10 cellular contexts compared by ENCODE assay signal in the genomic region with DNA sequence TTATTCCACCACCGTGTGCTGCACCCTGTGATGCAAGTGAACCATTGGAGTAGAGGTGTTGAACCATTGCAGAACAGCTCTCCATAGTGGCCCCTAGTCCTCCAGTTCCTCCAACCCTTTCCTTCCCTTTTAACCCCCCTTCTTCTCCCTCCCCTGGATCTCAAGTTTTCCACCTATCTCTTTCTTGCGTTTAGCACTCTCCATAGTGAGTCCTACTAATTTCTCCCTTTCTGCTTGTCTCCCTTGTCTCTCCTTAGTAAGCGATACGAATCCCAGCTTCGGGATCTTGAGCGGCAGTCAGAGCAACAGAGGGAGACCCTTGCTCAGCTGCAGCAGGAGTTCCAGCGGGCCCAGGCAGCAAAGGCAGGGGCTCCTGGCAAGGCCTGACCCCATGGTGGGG. TPM values are rescaled to one million over a fixed set of nuclear protein-coding genes. Genes with fewer than 3 reads are reported as not detected.
A peak's percentile ranks its signal among the peaks of the same experiment; 100 is the strongest.
DNase-seq lines count a peak whose midpoint lies in the region; ATAC-seq, FAIRE-seq and TF ChIP-seq lines count a peak whose summit lies in the region.
"Had no signal": no experiment of that assay in that cellular context is flagged by ENCODE, and none has a peak within 500 bp of the region (broad histone marks: within the 10 kb centered on the region; RNA-seq: fewer than 3 reads in every experiment).

No MANE protein-coding gene starts in this region.

- peaks cover 23% of the 10 kb centered on the region; the same call in 1 of the 2 replicates for H3K79me2 ChIP-seq in KMS-11 (ENCODE audit: insufficient read depth, low read depth)

- POLR2A ChIA-PET in BJ (lab: Charles Lee) = no interaction called here

- H3K4me1 ChIP-seq in KMS-11 (ENCODE audit: low read depth, poor library complexity, severe bottlenecking) = peaks cover 18% of the 10 kb centered on the region

- H3K27me3 Mint-ChIP-seq in naive B cell = no peaks in the 10 kb centered on the region

- peaks cover 5 to 13% of the 10 kb centered on the region in 2 donors for H3K36me3 Mint-ChIP-seq in naive B cell

- H3K36me3 ChIP-seq in BJ (ENCODE audit: control insufficient read depth, insufficient read depth, low read length) (peaks cover 25% of the 10 kb centered on the region), KMS-11 (ENCODE audit: insufficient read depth) (no peaks in the 10 kb centered on the region; the same call in 1 of the 2 replicates), bronchial epithelial cell (ENCODE audit: control insufficient read depth, insufficient read depth, low read length) (peaks cover 28% of the 10 kb centered on the region)

- no peaks in the 10 kb centered on the region for H3K9me3 Mint-ChIP-seq in naive B cell

- H2AFZ ChIP-seq in KMS-11 (ENCODE audit: low read depth) = no peak overlapping the region

- H3K9ac ChIP-seq in KMS-11 = no peak overlapping the region; the same call in 1 of the 2 replicates

- peaks cover 40 to 64% (median 56%) of the 10 kb centered on the region in 3 donors for H3K4me1 Mint-ChIP-seq in naive B cell

- no peaks in the 10 kb centered on the region for H4K20me1 ChIP-seq in KMS-11 (ENCODE audit: insufficient read depth)

- peak overlapping the region; percentile 96 for H3K4me2 ChIP-seq in KMS-11

- intact Hi-C loops in left colon (cut with DNase I, micrococcal nuclease) = no loop called here

- H3K27me3 ChIP-seq in BJ (ENCODE audit: control insufficient read depth, insufficient read depth, low read length) (no peaks in the 10 kb centered on the region), KMS-11 (ENCODE audit: insufficient read depth, low read depth) (no peaks in the 10 kb centered on the region), bronchial epithelial cell (ENCODE audit: control insufficient read depth, insufficient read depth, low read length) (no peaks in the 10 kb centered on the region)

- H3K4me3 ChIP-seq in BJ (ENCODE audit: low read depth, low read length) (peak overlapping the region; percentile 64), KMS-11 (IDR thresholded peaks at IDR 0.05; ENCODE audit: insufficient read depth, low read depth, low read length) (no peak overlapping the region), bronchial epithelial cell (ENCODE audit: low read depth, low read length) (peak overlapping the region; percentile 80)

- TF ChIP-seq CTCF in BJ (IDR thresholded peaks at IDR 0.05; ENCODE audit: insufficient read depth, low read depth, low read length) (no peak), KMS-11 (conservative IDR thresholded peaks at IDR 0.05; ENCODE audit: low read depth, low read length) (no peak), bronchial epithelial cell (IDR thresholded peaks at IDR 0.05; ENCODE audit: insufficient read depth, low read length, severe bottlenecking) (no peak)

- FAIRE-seq in bronchial epithelial cell (lab: Jason Lieb, UNC) = no peak
- FAIRE-seq: GM12891 had no signal

- ATAC-seq in naive B cell (ENCODE audit: low read depth in 2 of 2) (no peak), left colon (no peak), HG02571 (IDR thresholded peaks at IDR 0.05; ENCODE audit: unreplicated experiment) (no peak)

- H3K27ac Mint-ChIP-seq in naive B cell = peak overlapping the region in 2 of 6 donors; percentile 88 to 98

- peak overlapping the region; percentile 55 to 100 (median 98) for H3K4me3 Mint-ChIP-seq in naive B cell

- CTCF ChIA-PET in BJ (lab: Yijun Ruan, JAX) = interaction anchor here (0.6 to 4.0 kb wide), 3 partner anchors 8 to 13 kb away, joined by 3 to 21 read pairs (median 3); a partner anchor contains a TSS

- no peak overlapping the region for H3K27ac ChIP-seq in KMS-11

- DNase-seq in BJ (ENCODE audit: low read depth) (no peak), bronchial epithelial cell (ENCODE audit: low read depth) (no peak), naive B cell (no peak), left colon (no peak), NCI-H2196 treated with DMSO at 0.1 percent for 48 hours (lab: John Stamatoyannopoulos, UW; ENCODE audit: unreplicated experiment) (no peak), amygdala (lab: John Stamatoyannopoulos, UW) (no peak)
- DNase-seq: Right ventricle myocardium superior had no signal

RNA-seq across cellular contexts. Expression of a gene that starts 1.1 kb away (rescaled TPM):
- polyA plus RNA-seq in BJ (2011; rRNA removed) = 49.0 and 55.5 TPM in 2 replicates
- polyA minus RNA-seq in BJ (2011; rRNA and poly(A)+ RNA removed) = 7.4 and 10.3 TPM in 2 replicates
- total RNA-seq in bronchial epithelial cell = 61.7 and 64.5 TPM in 2 replicates
- 10 to 100 TPM; 29.4 to 47.8 (median 41.3) TPM for polyA plus RNA-seq in naive B cell (ENCODE audit: low read depth in 6 of 6)
- total RNA-seq in left colon = 10 to 100 TPM; 36.8 to 45.7 TPM

RNA-seq across cellular contexts. Expression of a gene that starts 1.4 kb away (rescaled TPM):
- polyA plus RNA-seq in BJ (2011; rRNA removed) (45.6 and 78.9 TPM in 2 replicates), naive B cell (ENCODE audit: low read depth in 6 of 6) (10 to 100 TPM; 50.5 to 78.0 (median 59.3) TPM)
- polyA minus RNA-seq in BJ (2011; rRNA and poly(A)+ RNA removed) = 50.6 and 91.6 TPM in 2 replicates
- total RNA-seq in bronchial epithelial cell (59.5 and 132 TPM in 2 replicates), left colon (10 to 100 TPM; 27.7 to 29.3 TPM)

RNA-seq across cellular contexts. Expression of a gene that starts 8.3 kb away (rescaled TPM):
- polyA plus RNA-seq in BJ (2011; rRNA removed) (24.2 and 35.2 TPM in 2 replicates), naive B cell (ENCODE audit: low read depth in 6 of 6) (10 to 100 TPM; 15.5 to 39.0 (median 17.2) TPM)
- polyA minus RNA-seq in BJ (2011; rRNA and poly(A)+ RNA removed) = 25.3 and 28.3 TPM in 2 replicates
- total RNA-seq in bronchial epithelial cell (22.6 and 27.7 TPM in 2 replicates), left colon (10 to 100 TPM; 21.5 to 35.0 TPM)

RNA-seq across cellular contexts. Expression of a gene that starts 13.5 kb away (rescaled TPM):
- polyA plus RNA-seq in BJ (2011; rRNA removed) (2.2 and 4.0 TPM in 2 replicates), naive B cell (ENCODE audit: low read depth in 6 of 6) (10 to 100 TPM; 18.3 to 31.6 (median 22.2) TPM)
- polyA minus RNA-seq in BJ (2011; rRNA and poly(A)+ RNA removed) = 2.2 and 2.6 TPM in 2 replicates
- total RNA-seq in bronchial epithelial cell (3.9 and 16.9 TPM in 2 replicates), left colon (10 to 100 TPM; 34.8 to 40.3 TPM)

RNA-seq across cellular contexts. Expression of a gene that starts 18.6 kb away (rescaled TPM):
- polyA plus RNA-seq in BJ (2011; rRNA removed) (6,221 and 6,433 TPM in 2 replicates), naive B cell (ENCODE audit: low read depth in 6 of 6) (over 10,000 TPM in 1 of 6 donors, 1,000 to 10,000 TPM in 5; 6,561 to 10,092 (median 8,290) TPM)
- 565 and 1,108 TPM in 2 replicates for polyA minus RNA-seq in BJ (2011; rRNA and poly(A)+ RNA removed)
- total RNA-seq in bronchial epithelial cell (9,289 and 12,112 TPM in 2 replicates), left colon (1,000 to 10,000 TPM; 1,882 to 2,045 TPM)
